In the genomic region with DNA sequence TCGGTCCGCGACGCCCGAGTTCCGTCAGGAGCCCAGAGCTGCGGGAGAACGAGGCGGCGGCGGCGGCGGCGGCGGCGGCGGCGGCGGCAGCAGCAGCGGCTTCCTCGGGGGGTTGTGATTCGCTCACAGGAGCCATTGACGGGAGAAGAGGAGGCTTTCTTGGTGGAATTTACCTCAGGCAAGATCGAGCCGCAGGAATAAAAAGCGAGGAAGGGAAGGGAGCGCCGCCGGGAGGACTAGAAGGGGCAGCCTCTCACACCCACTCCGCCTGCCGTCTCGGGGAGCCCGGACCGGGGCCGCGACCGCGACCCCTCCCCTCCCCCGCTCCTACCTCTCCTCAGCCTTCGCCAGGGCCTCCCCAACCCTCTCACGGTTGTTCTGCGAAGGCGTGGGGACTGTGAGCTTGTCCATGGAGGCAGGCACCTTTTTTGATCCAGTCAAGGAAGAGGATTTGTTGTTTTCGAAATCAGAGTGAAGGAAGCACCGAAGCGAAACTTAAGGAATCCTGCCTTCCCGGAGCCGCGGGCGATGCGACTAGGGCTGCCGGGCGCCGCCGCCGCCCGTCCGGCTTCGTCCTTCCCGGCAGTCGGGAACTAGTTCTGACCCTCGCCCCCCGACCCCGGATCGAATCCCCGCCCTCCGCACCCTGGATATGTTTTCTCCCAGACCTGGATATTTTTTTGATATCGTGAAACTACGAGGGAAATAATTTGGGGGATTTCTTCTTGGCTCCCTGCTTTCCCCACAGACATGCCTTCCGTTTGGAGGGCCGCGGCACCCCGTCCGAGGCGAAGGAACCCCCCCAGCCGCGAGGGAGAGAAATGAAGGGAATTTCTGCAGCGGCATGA, we compare ENCODE assay signal across 8 cellular contexts. TPM values are rescaled to one million over a fixed set of nuclear protein-coding genes. Genes with fewer than 3 reads are reported as not detected.
DNase-seq lines count a peak whose midpoint lies in the region; ATAC-seq, FAIRE-seq and TF ChIP-seq lines count a peak whose summit lies in the region.

No MANE protein-coding gene starts in this region.

- no peaks in the 10 kb centered on the region for H4K20me1 ChIP-seq in SU-DHL-6 (ENCODE audit: low read depth, low read length)

- TF ChIP-seq CTCF in SU-DHL-6 (IDR thresholded peaks at IDR 0.05; ENCODE audit: insufficient read depth, low read length, poor library complexity, severe bottlenecking), result no peak
- no peak for TF ChIP-seq CTCF in ascending aorta (IDR thresholded peaks at IDR 0.05)

- intact Hi-C loops in ascending aorta (cut with DNase I), result loop anchor here (2.0 to 10.0 kb wide), 6 partner anchors 52 to 536 kb away; partner anchors contain the start of genes CARF, FAM117B and FZD7

- peak overlapping the region; percentile 85 for H2AFZ ChIP-seq in SU-DHL-6 (ENCODE audit: low read depth, low read length, severe bottlenecking)

- peaks cover 0 to 14% of the 10 kb centered on the region in 2 donors for H3K4me1 ChIP-seq in ascending aorta

- DNase-seq in Ammon's horn (ENCODE audit: low spot score), result peak; percentile 38
- peak in 1 of 2 donors; percentile 66 for DNase-seq in ascending aorta (ENCODE audit: low spot score in 2 of 2)
- DNase-seq in hypothalamus (lab: John Stamatoyannopoulos, UW), result peak in 44 of 51 donors; percentile 12 to 84 (median 52)
- peak; percentile 89 for DNase-seq in retina
- no peak for DNase-seq in GM19239 (ENCODE audit: insufficient read length, low spot score)

- no peak for FAIRE-seq in GM19239 (lab: Jason Lieb, UNC)

- H3K4me3 ChIP-seq in SU-DHL-6 (ENCODE audit: insufficient read depth, low read length, poor library complexity, severe bottlenecking), result peak overlapping the region; percentile 64
- H3K4me3 ChIP-seq in ascending aorta, result peak overlapping the region; percentile 97 to 98

- ATAC-seq in GM19324 (IDR thresholded peaks at IDR 0.05; ENCODE audit: low FRiP score, unreplicated experiment) (peak; percentile 23), HG03439 (IDR thresholded peaks at IDR 0.05; ENCODE audit: unreplicated experiment) (peak; percentile 26)

- H3K9me2 ChIP-seq in SU-DHL-6 (replicated peaks; ENCODE audit: insufficient read depth, low read length), result no peaks in the 10 kb centered on the region

- no peaks in the 10 kb centered on the region for H3K36me3 ChIP-seq in SU-DHL-6 (ENCODE audit: low read length)
- H3K36me3 ChIP-seq in ascending aorta, result no peaks in the 10 kb centered on the region

- peak overlapping the region; percentile 67 for H3K9ac ChIP-seq in SU-DHL-6 (ENCODE audit: low read length)

- H3K27ac ChIP-seq in SU-DHL-6 (ENCODE audit: low read depth, low read length), result no peak overlapping the region
- H3K27ac ChIP-seq in ascending aorta, result peak overlapping the region; percentile 98 to 100

- H3K4me2 ChIP-seq in SU-DHL-6 (ENCODE audit: low read depth, low read length, poor library complexity, severe bottlenecking), result peak overlapping the region; percentile 90

- peaks cover 20% of the 10 kb centered on the region; the same call in 1 of the 2 replicates for H3F3A ChIP-seq in SU-DHL-6 (ENCODE audit: insufficient read depth)

- H3K79me2 ChIP-seq in SU-DHL-6 (ENCODE audit: insufficient read depth, low read length), result no peaks in the 10 kb centered on the region

- no peaks in the 10 kb centered on the region for H3K27me3 ChIP-seq in SU-DHL-6 (ENCODE audit: low read length)
- H3K27me3 ChIP-seq in ascending aorta, result no peaks in the 10 kb centered on the region

- H3K9me3 ChIP-seq in SU-DHL-6 (ENCODE audit: insufficient read depth, low read length) (no peaks in the 10 kb centered on the region), ascending aorta (no peaks in the 10 kb centered on the region)

RNA-seq across cellular contexts. Expression of gene BMPR2, which starts 0.6 kb away (rescaled TPM):
- total RNA-seq in ascending aorta, result 47.8 TPM
